In genomic region chr4:1602621-1603412, GRCh38 we compare ENCODE assay signal across 25 cellular contexts.
DNase-seq lines count a peak whose midpoint lies in the region; ATAC-seq and TF ChIP-seq lines count a peak whose summit lies in the region.
"Had no signal": no experiment of that assay in that cellular context is flagged by ENCODE, and none has a peak within 500 bp of the region (broad histone marks: within the 10 kb centered on the region; RNA-seq: fewer than 3 reads in every experiment).

No MANE protein-coding gene starts in this region.

- no peaks in the 10 kb centered on the region for H3K36me3 Mint-ChIP-seq in chondrocyte (ENCODE audit: low read depth)
- H3K36me3 Mint-ChIP-seq: CD8-positive, alpha-beta T cell; naive B cell had no signal

- ATAC-seq in Right ventricle myocardium superior (ENCODE audit: poor library complexity) (no peak), lower lobe of right lung (no peak)
- ATAC-seq: CD8-positive, alpha-beta T cell had no signal

- no peak overlapping the region for H3K4me3 ChIP-seq in right atrium auricular region
- no peak overlapping the region for H3K4me3 ChIP-seq in lower lobe of right lung
- H3K4me3 ChIP-seq: Peyer's patch had no signal

- no peak overlapping the region for H3K4me3 Mint-ChIP-seq in chondrocyte (ENCODE audit: unreplicated experiment)
- H3K4me3 Mint-ChIP-seq: CD8-positive, alpha-beta T cell; naive B cell had no signal

- H3K4me1 ChIP-seq in right atrium auricular region = no peaks in the 10 kb centered on the region
- no peaks in the 10 kb centered on the region for H3K4me1 ChIP-seq in lower lobe of right lung
- H3K4me1 ChIP-seq: Peyer's patch had no signal

- in situ Hi-C loops in KBM-7 (cut with MboI; ENCODE audit: low pct_unique_long_range_greater_than_20kb, low sequenced_read_pairs) = no loop called here

- intact Hi-C loops in Right ventricle myocardium superior (cut with DNase I) = no loop called here
- intact Hi-C loops in lower lobe of right lung (cut with DNase I) = no loop called here

- H3K27ac ChIP-seq in right atrium auricular region = no peak overlapping the region
- H3K27ac ChIP-seq in lower lobe of right lung = no peak overlapping the region
- H3K27ac ChIP-seq: epithelial cell of prostate, Peyer's patch had no signal

- H3K27ac Mint-ChIP-seq in chondrocyte (ENCODE audit: unreplicated experiment) = no peak overlapping the region
- H3K27ac Mint-ChIP-seq: naive B cell had no signal

- peaks cover 3% of the 10 kb centered on the region for H3K4me1 Mint-ChIP-seq in chondrocyte (ENCODE audit: low read depth)

- H3K9me3 Mint-ChIP-seq in chondrocyte (ENCODE audit: low read depth) = no peaks in the 10 kb centered on the region
- H3K9me3 Mint-ChIP-seq: CD8-positive, alpha-beta T cell; naive B cell had no signal

- H3K9me3 ChIP-seq in right atrium auricular region (no peaks in the 10 kb centered on the region), lower lobe of right lung (no peaks in the 10 kb centered on the region)
- H3K9me3 ChIP-seq: Peyer's patch had no signal

- DNase-seq in Right ventricle myocardium superior (peak; percentile 29), right atrium auricular region (ENCODE audit: low spot score) (no peak), chondrocyte (ENCODE audit: low spot score) (peak; percentile 91), lower lobe of right lung (peak; percentile 37), NCI-H2171 treated with DMSO at 0.1 percent for 48 hours (lab: John Stamatoyannopoulos, UW) (no peak), GDM1 (lab: John Stamatoyannopoulos, UW) (no peak), KBM-7 (no peak)
- DNase-seq: activated CD4-positive, alpha-beta T cell treated with anti-CD3 and anti-CD28 coated beads for 4 hours; activated gamma-delta T cell; activated T-cell treated with anti-CD3 and anti-CD28 coated beads, Interleukin-2, amount 50 U/mL, for 1 hour; caudate nucleus; CD8-positive, alpha-beta T cell; cortex of kidney; effector memory CD4-positive, alpha-beta T cell; midbrain; naive B cell; NCI-H146; NCI-H748 treated with DMSO at 0.1 percent for 48 hours; Peyer's patch; small intestine; stimulated activated naive CD4-positive, alpha-beta T cell treated with Interleukin-2 at 50 U/mL for 16 hours; SW 1271; T1000; WERI-Rb-1 had no signal

- H3K36me3 ChIP-seq in right atrium auricular region (no peaks in the 10 kb centered on the region), lower lobe of right lung (no peaks in the 10 kb centered on the region)
- H3K36me3 ChIP-seq: Peyer's patch, WERI-Rb-1 had no signal

- no peaks in the 10 kb centered on the region for H3K27me3 ChIP-seq in right atrium auricular region
- H3K27me3 ChIP-seq in lower lobe of right lung (ENCODE audit: low read depth) = peaks cover 26% of the 10 kb centered on the region
- H3K27me3 ChIP-seq: Peyer's patch had no signal

- TF ChIP-seq CTCF in right atrium auricular region (IDR thresholded peaks at IDR 0.05) (no peak), chondrocyte (IDR thresholded peaks at IDR 0.05) (no peak), lower lobe of right lung (IDR thresholded peaks at IDR 0.05) (no peak)

- H3K27me3 Mint-ChIP-seq in chondrocyte (ENCODE audit: low read depth) = peaks cover 2% of the 10 kb centered on the region

Comparison
In these comparisons a context has a peak if more than half of its experiments do, and no peak if none do; other contexts are left out.
1. DNase-seq: peak in Right ventricle myocardium superior (single experiment), chondrocyte (single experiment) and lower lobe of right lung (single experiment); none in right atrium auricular region (single experiment), NCI-H2171 treated with DMSO at 0.1 percent for 48 hours (single experiment), GDM1 (single experiment) and KBM-7 (single experiment).